Comparison of ENCODE assay signal across 1 cellular context in the genomic region with DNA sequence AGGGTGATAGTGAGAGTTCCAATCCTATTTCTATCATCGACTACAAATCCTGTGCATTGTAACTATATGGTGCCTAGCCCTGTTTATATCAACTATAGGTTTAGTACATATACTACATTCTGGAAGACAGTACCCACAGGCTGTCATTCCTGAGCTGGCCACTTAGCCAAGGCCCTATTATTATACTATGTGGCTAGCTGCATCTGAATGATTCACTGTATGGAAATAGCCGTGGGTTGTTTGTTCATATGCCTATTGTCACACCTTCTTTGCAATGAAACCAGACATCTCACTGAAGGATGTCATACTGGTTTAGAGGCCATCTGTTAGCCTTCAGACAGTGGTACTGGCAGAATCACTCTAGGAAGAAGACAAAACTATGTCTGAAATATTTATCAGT.
TF ChIP-seq lines count a peak whose summit lies in the region.

No MANE protein-coding gene starts in this region.

TF ChIP-seq in K562, 482 proteins besides CTCF, POLR2A, EP300 and RAD21:
- TF ChIP-seq ZBTB17 (CRISPR knock-in tag; IDR thresholded peaks at IDR 0.05) (0 out of 2 replicates have a peak, but pooled peaks have one; percentile 33), XRCC5 (IDR thresholded peaks at IDR 0.05; ENCODE audit: low read depth, low read length) (no peak)
